Comparison of ENCODE assay signal across 18 cellular contexts in genomic region chr14:105866841-105867321, GRCh38.
DNase-seq lines count a peak whose midpoint lies in the region; ATAC-seq and TF ChIP-seq lines count a peak whose summit lies in the region.
"Had no signal": no experiment of that assay in that cellular context is flagged by ENCODE, and none has a peak within 500 bp of the region (broad histone marks: within the 10 kb centered on the region; RNA-seq: fewer than 3 reads in every experiment).

No MANE protein-coding gene starts in this region.

- DNase-seq in CD14-positive monocyte (ENCODE audit: low spot score) (peak; percentile 33), GM06990 (ENCODE audit: extremely low read depth, insufficient read length) (no peak), left cardiac atrium (peak; percentile 9), posterior cingulate gyrus (peak in 6 of 10 donors; percentile 3 to 58 (median 20)), esophagus squamous epithelium (lab: John Stamatoyannopoulos, UW) (no peak), HPDE6-E6E7 (ENCODE audit: extremely low spot score) (no peak), nucleus accumbens (lab: John Stamatoyannopoulos, UW) (no peak)
- DNase-seq: activated CD4-positive, alpha-beta T cell treated with anti-CD3 and anti-CD28 coated beads, Interleukin-2, amount 50 U/mL, for 48 hours; activated T-cell treated with anti-CD3 and anti-CD28 coated beads, Interleukin-2, amount 50 U/mL, for 72 hours; COR-L47; dermis blood vessel endothelial cell; MM.1S; NCI-H1436; NCI-H526 treated with DMSO at 0.1 percent for 48 hours; stimulated activated naive CD8-positive, alpha-beta T cell treated with anti-CD3 and anti-CD28 coated beads, Interleukin-15, Interleukin-2, amounts not matched to agents 100 U/mL and 50 U/mL, for 24 hours; transverse colon had no signal

- no peak overlapping the region for H3K27ac ChIP-seq in esophagus squamous epithelium
- H3K27ac ChIP-seq: parathyroid adenoma, transverse colon had no signal

- peaks cover 13% of the 10 kb centered on the region for H3K36me3 ChIP-seq in GM06990 (ENCODE audit: control insufficient read depth, insufficient read depth, low read length)
- H3K36me3 ChIP-seq in esophagus squamous epithelium: no peaks in the 10 kb centered on the region
- H3K36me3 ChIP-seq: transverse colon had no signal

- ATAC-seq in left cardiac atrium: no peak
- ATAC-seq: activated T-cell treated with anti-CD3 and anti-CD28 coated beads, Interleukin-2, amount 50 U/mL, for 72 hours; stimulated activated naive CD8-positive, alpha-beta T cell treated with anti-CD3 and anti-CD28 coated beads, Interleukin-15, Interleukin-2, amounts not matched to agents 100 U/mL and 50 U/mL, for 24 hours had no signal

- TF ChIP-seq POLR2A in esophagus squamous epithelium (IDR thresholded peaks at IDR 0.05): no peak

- H3K4me1 ChIP-seq in esophagus squamous epithelium: no peaks in the 10 kb centered on the region
- H3K4me1 ChIP-seq: parathyroid adenoma, transverse colon had no signal

- WGBS in esophagus squamous epithelium, 2 donors: 80% methylated on average over 5 of the region's 12 CpGs; no CpG with 5 or more reads in 1 of the 2 donors

- peaks cover 38 to 49% (median 43%) of the 10 kb centered on the region in 3 donors for H3K27me3 Mint-ChIP-seq in CD14-positive monocyte (ENCODE audit: low read depth in 3 of 3)

- peaks cover 0 to 14% (median 3%) of the 10 kb centered on the region in 7 donors for H3K9me3 Mint-ChIP-seq in CD14-positive monocyte
- H3K9me3 Mint-ChIP-seq: activated T-cell treated with anti-CD3 and anti-CD28 coated beads, Interleukin-2, amount 50 U/mL, for 72 hours had no signal

- peaks cover 6% of the 10 kb centered on the region for H3K4me1 Mint-ChIP-seq in CD14-positive monocyte

- TF ChIP-seq CTCF in CD14-positive monocyte (IDR thresholded peaks at IDR 0.05): no peak
- no peak for TF ChIP-seq CTCF in GM06990 (IDR thresholded peaks at IDR 0.05; ENCODE audit: insufficient read depth, low read length, poor library complexity, severe bottlenecking)
- no peak for TF ChIP-seq CTCF in esophagus squamous epithelium (IDR thresholded peaks at IDR 0.05)

- no peaks in the 10 kb centered on the region for H3K9me3 ChIP-seq in esophagus squamous epithelium
- H3K9me3 ChIP-seq: transverse colon had no signal

- H3K36me3 Mint-ChIP-seq in CD14-positive monocyte: peaks cover 0 to 6% of the 10 kb centered on the region in 2 donors

- H3K27ac Mint-ChIP-seq in CD14-positive monocyte: no peak overlapping the region
- H3K27ac Mint-ChIP-seq: activated T-cell treated with anti-CD3 and anti-CD28 coated beads, Interleukin-2, amount 50 U/mL, for 72 hours had no signal

- intact Hi-C loops in CD14-positive monocyte (cut with micrococcal nuclease) (no loop called here), left cardiac atrium (cut with DNase I) (no loop called here), posterior cingulate gyrus (cut with DNase I) (no loop called here), esophagus squamous epithelium (cut with DNase I) (no loop called here)

- H3K4me3 ChIP-seq in GM06990 (replicated peaks; ENCODE audit: low read depth, low read length) (peak overlapping the region; percentile 80), esophagus squamous epithelium (no peak overlapping the region)
- H3K4me3 ChIP-seq: lung, transverse colon had no signal

- no peak overlapping the region for H3K4me3 Mint-ChIP-seq in CD14-positive monocyte
- H3K4me3 Mint-ChIP-seq: activated T-cell treated with anti-CD3 and anti-CD28 coated beads, Interleukin-2, amount 50 U/mL, for 72 hours had no signal

- H3K27me3 ChIP-seq in GM06990 (replicated peaks; ENCODE audit: control insufficient read depth, insufficient read depth, low read length) (no peaks in the 10 kb centered on the region), esophagus squamous epithelium (peaks cover 0 to 14% (median 0%) of the 10 kb centered on the region in 4 donors)

Comparison
In these comparisons a context has a peak if more than half of its experiments do, and no peak if none do; other contexts are left out.
1. DNase-seq: peak in CD14-positive monocyte (single experiment), left cardiac atrium (single experiment) and posterior cingulate gyrus (6 of 10); none in GM06990 (single experiment), esophagus squamous epithelium (single experiment), HPDE6-E6E7 (single experiment) and nucleus accumbens (0 of 56).